24 cellular contexts compared by ENCODE assay signal in genomic region chr6:168625602-168626001, GRCh38.
DNase-seq lines count a peak whose midpoint lies in the region; ATAC-seq and TF ChIP-seq lines count a peak whose summit lies in the region.
"Had no signal": no experiment of that assay in that cellular context is flagged by ENCODE, and none has a peak within 500 bp of the region (broad histone marks: within the 10 kb centered on the region; RNA-seq: fewer than 3 reads in every experiment).

No MANE protein-coding gene starts in this region.

- TF ChIP-seq EP300 in stomach (IDR thresholded peaks at IDR 0.05) = no peak

- H3K9ac ChIP-seq in neural progenitor cell = no peak overlapping the region

- 33 to 65% (median 52%) methylated on average over 18 of the region's 18 CpGs for WGBS in stomach, 5 donors
- WGBS in right cardiac atrium = 83% methylated on average over 18 of the region's 18 CpGs

- DNase-seq in GM23338 (ENCODE audit: low spot score) (no peak), islet precursor cell (peak; percentile 86), neural progenitor cell (ENCODE audit: low spot score) (no peak), stomach (peak; percentile 38), Peyer's patch (no peak), right cardiac atrium (no peak), middle frontal gyrus (ENCODE audit: extremely low spot score, low spot score) (no peak), WERI-Rb-1 (no peak)
- DNase-seq: 8988T; ACHN; BE2C; CD8-positive, alpha-beta memory T cell; DMS79 treated with DMSO at 0.1 percent for 48 hours; HCEC 1CT; KG1; MG63; NCI-H1105 treated with DMSO at 0.1 percent for 48 hours; NCI-H146; NCI-H2029; NCI-H446 treated with DMSO at 0.1 percent for 48 hours; NCI-H526; SIG-M5 had no signal

- peaks cover 7% of the 10 kb centered on the region; the same call in 1 of the 3 replicates for H3K9me3 Mint-ChIP-seq in GM23338
- H3K9me3 Mint-ChIP-seq in neural progenitor cell = peaks cover 4% of the 10 kb centered on the region

- H3K27ac ChIP-seq in GM23338 (ENCODE audit: low read depth) = 0 out of 2 replicates have a peak overlapping the region, but pooled peaks have one; percentile 50
- no peak overlapping the region for H3K27ac ChIP-seq in neural progenitor cell
- peak overlapping the region in 2 of 5 donors; percentile 11 to 56 for H3K27ac ChIP-seq in stomach
- H3K27ac ChIP-seq in Peyer's patch = no peak overlapping the region
- no peak overlapping the region for H3K27ac ChIP-seq in right cardiac atrium (ENCODE audit: low read length)
- no peak overlapping the region for H3K27ac ChIP-seq in WERI-Rb-1
- H3K27ac ChIP-seq: SK-N-MC had no signal

- ATAC-seq in GM23338 = peak; percentile 62
- ATAC-seq in right cardiac atrium = no peak

- H3K4me3 Mint-ChIP-seq in GM23338 (no peak overlapping the region), neural progenitor cell (no peak overlapping the region)
- H3K4me3 Mint-ChIP-seq: CD14-positive monocyte; CD8-positive, alpha-beta memory T cell had no signal

- H3K27me3 ChIP-seq in GM23338 (ENCODE audit: insufficient read depth) = no peaks in the 10 kb centered on the region
- no peaks in the 10 kb centered on the region for H3K27me3 ChIP-seq in neural progenitor cell
- H3K27me3 ChIP-seq in stomach = no peaks in the 10 kb centered on the region
- no peaks in the 10 kb centered on the region for H3K27me3 ChIP-seq in Peyer's patch
- no peaks in the 10 kb centered on the region for H3K27me3 ChIP-seq in right cardiac atrium (ENCODE audit: control insufficient read depth, insufficient read depth)
- H3K27me3 ChIP-seq in WERI-Rb-1 (ENCODE audit: insufficient read depth, low read depth, severe bottlenecking) = no peaks in the 10 kb centered on the region
- H3K27me3 ChIP-seq: BE2C, MG63 had no signal

- H3K27ac Mint-ChIP-seq in GM23338 = no peak overlapping the region
- peak overlapping the region; percentile 75 for H3K27ac Mint-ChIP-seq in neural progenitor cell
- H3K27ac Mint-ChIP-seq: CD14-positive monocyte; CD8-positive, alpha-beta memory T cell had no signal

- no peaks in the 10 kb centered on the region; the same call in 2 of the 3 replicates for H3K36me3 Mint-ChIP-seq in GM23338 (ENCODE audit: low read depth)
- H3K36me3 Mint-ChIP-seq in neural progenitor cell = no peaks in the 10 kb centered on the region
- H3K36me3 Mint-ChIP-seq: CD14-positive monocyte; CD8-positive, alpha-beta memory T cell had no signal

- H3K4me1 Mint-ChIP-seq in GM23338 (peaks cover 9% of the 10 kb centered on the region), neural progenitor cell (peaks cover 26% of the 10 kb centered on the region)
- H3K4me1 Mint-ChIP-seq: CD14-positive monocyte; CD8-positive, alpha-beta memory T cell had no signal

- H3F3A ChIP-seq in GM23338 (replicated peaks; ENCODE audit: low read depth) = no peaks in the 10 kb centered on the region
- no peaks in the 10 kb centered on the region for H3F3A ChIP-seq in neural progenitor cell (ENCODE audit: low read depth)

- intact Hi-C loops in stomach (cut with DNase I; ENCODE audit: low total_unique reads) (no loop called here), right cardiac atrium (cut with DNase I) (no loop called here)

- no peaks in the 10 kb centered on the region for H3K9me2 ChIP-seq in GM23338 (ENCODE audit: insufficient read depth)

- H3K4me2 ChIP-seq in GM23338 (no peak overlapping the region), neural progenitor cell (no peak overlapping the region)

- H3K4me1 ChIP-seq in GM23338 (ENCODE audit: insufficient read depth) (no peaks in the 10 kb centered on the region), neural progenitor cell (no peaks in the 10 kb centered on the region), stomach (peaks cover 0 to 18% (median 8%) of the 10 kb centered on the region in 4 donors), Peyer's patch (no peaks in the 10 kb centered on the region), right cardiac atrium (ENCODE audit: control insufficient read depth, insufficient read depth, low read length) (no peaks in the 10 kb centered on the region)
- H3K4me1 ChIP-seq: BE2C had no signal

- H3K27me3 Mint-ChIP-seq in GM23338 (ENCODE audit: insufficient read depth, low read depth, poor library complexity) (peaks cover 3% of the 10 kb centered on the region), neural progenitor cell (ENCODE audit: insufficient read depth, low read depth) (peaks cover 4% of the 10 kb centered on the region)

- H3K9me3 ChIP-seq in neural progenitor cell (ENCODE audit: low read depth) = no peaks in the 10 kb centered on the region
- H3K9me3 ChIP-seq in stomach = no peaks in the 10 kb centered on the region
- H3K9me3 ChIP-seq in Peyer's patch = no peaks in the 10 kb centered on the region
- H3K9me3 ChIP-seq in right cardiac atrium (ENCODE audit: control insufficient read depth, low read length) = no peaks in the 10 kb centered on the region
- peaks cover 10% of the 10 kb centered on the region for H3K9me3 ChIP-seq in WERI-Rb-1 (ENCODE audit: severe bottlenecking)
- H3K9me3 ChIP-seq: BE2C, MG63 had no signal

- H4K20me1 ChIP-seq in GM23338 (replicated peaks; ENCODE audit: insufficient read depth) (no peaks in the 10 kb centered on the region), neural progenitor cell (ENCODE audit: low read depth) (no peaks in the 10 kb centered on the region)

- TF ChIP-seq POLR2A in stomach (IDR thresholded peaks at IDR 0.05) (no peak), Peyer's patch (IDR thresholded peaks at IDR 0.05) (no peak)

- H2AFZ ChIP-seq in GM23338 (no peak overlapping the region; the same call in 1 of the 2 replicates), neural progenitor cell (replicated peaks) (no peak overlapping the region)

- TF ChIP-seq CTCF in GM23338 (conservative IDR thresholded peaks at IDR 0.05; ENCODE audit: low read depth in 2 of 2) = no peak
- TF ChIP-seq CTCF in neural progenitor cell (IDR thresholded peaks at IDR 0.05) = no peak
- no peak for TF ChIP-seq CTCF in stomach (IDR thresholded peaks at IDR 0.05)
- no peak for TF ChIP-seq CTCF in Peyer's patch (IDR thresholded peaks at IDR 0.05)
- no peak for TF ChIP-seq CTCF in WERI-Rb-1 (IDR thresholded peaks at IDR 0.05; ENCODE audit: low read depth, low read length)

- H3K4me3 ChIP-seq in GM23338 (no peak overlapping the region), neural progenitor cell (no peak overlapping the region), stomach (no peak overlapping the region), Peyer's patch (no peak overlapping the region), right cardiac atrium (ENCODE audit: low read length) (no peak overlapping the region), WERI-Rb-1 (ENCODE audit: low read depth, low read length) (no peak overlapping the region)
- H3K4me3 ChIP-seq: MG63, SK-N-MC had no signal

- H3K79me2 ChIP-seq in GM23338 (replicated peaks; ENCODE audit: insufficient read depth) = no peaks in the 10 kb centered on the region
- no peaks in the 10 kb centered on the region for H3K79me2 ChIP-seq in neural progenitor cell (ENCODE audit: low read depth)

- H3K36me3 ChIP-seq in GM23338 (ENCODE audit: insufficient read depth) = no peaks in the 10 kb centered on the region
- no peaks in the 10 kb centered on the region for H3K36me3 ChIP-seq in neural progenitor cell
- no peaks in the 10 kb centered on the region for H3K36me3 ChIP-seq in stomach
- no peaks in the 10 kb centered on the region for H3K36me3 ChIP-seq in Peyer's patch
- H3K36me3 ChIP-seq in WERI-Rb-1 = no peaks in the 10 kb centered on the region
- H3K36me3 ChIP-seq: BE2C, MG63 had no signal

TF ChIP-seq in GM23338, 12 proteins besides CTCF, POLR2A, EP300 and RAD21:
- TF ChIP-seq EZH2 (IDR thresholded peaks at IDR 0.05; ENCODE audit: low read depth, unreplicated experiment) (no peak), ZNF114 (CRISPR knock-in tag; IDR thresholded peaks at IDR 0.05) (no peak)

Comparison
In these comparisons a context has a peak if more than half of its experiments do, and no peak if none do; other contexts are left out.
1. DNase-seq: peak in islet precursor cell (single experiment) and stomach (single experiment); none in GM23338 (single experiment), neural progenitor cell (single experiment), Peyer's patch (0 of 3), right cardiac atrium (0 of 3), middle frontal gyrus (single experiment) and WERI-Rb-1 (single experiment).